ENCODE assay signal across 1 cellular context in genomic region chr21:36097427-36098230, GRCh38.
TF ChIP-seq lines count a peak whose summit lies in the region.

No MANE protein-coding gene starts in this region.

TF ChIP-seq in HEK293, 187 proteins besides CTCF, POLR2A, EP300 and RAD21 (continued from another document):
- TF ChIP-seq INSM2 (tag by site-specific recombination; IDR thresholded peaks at IDR 0.05) (0 out of 2 replicates have a peak, but pooled peaks have one; percentile 30), ZNF366 (tag by site-specific recombination; conservative IDR thresholded peaks at IDR 0.05) (peak; percentile 45; the same call in 1 of the 2 replicates), TSHZ1 (tag by site-specific recombination; IDR thresholded peaks at IDR 0.05; ENCODE audit: borderline replicate concordance) (peak; percentile 21; the same call in 1 of the 2 replicates), ZNF843 (tag by site-specific recombination; IDR thresholded peaks at IDR 0.05) (no peak), OSR2 (tag by site-specific recombination; IDR thresholded peaks at IDR 0.05) (0 out of 2 replicates have a peak, but pooled peaks have one; percentile 26), ZNF791 (tag by site-specific recombination; IDR thresholded peaks at IDR 0.05) (no peak), ZBTB17 (tag by site-specific recombination; IDR thresholded peaks at IDR 0.05) (0 out of 2 replicates have a peak, but pooled peaks have one; percentile 11)
